21 cellular contexts compared by ENCODE assay signal in the genomic region with DNA sequence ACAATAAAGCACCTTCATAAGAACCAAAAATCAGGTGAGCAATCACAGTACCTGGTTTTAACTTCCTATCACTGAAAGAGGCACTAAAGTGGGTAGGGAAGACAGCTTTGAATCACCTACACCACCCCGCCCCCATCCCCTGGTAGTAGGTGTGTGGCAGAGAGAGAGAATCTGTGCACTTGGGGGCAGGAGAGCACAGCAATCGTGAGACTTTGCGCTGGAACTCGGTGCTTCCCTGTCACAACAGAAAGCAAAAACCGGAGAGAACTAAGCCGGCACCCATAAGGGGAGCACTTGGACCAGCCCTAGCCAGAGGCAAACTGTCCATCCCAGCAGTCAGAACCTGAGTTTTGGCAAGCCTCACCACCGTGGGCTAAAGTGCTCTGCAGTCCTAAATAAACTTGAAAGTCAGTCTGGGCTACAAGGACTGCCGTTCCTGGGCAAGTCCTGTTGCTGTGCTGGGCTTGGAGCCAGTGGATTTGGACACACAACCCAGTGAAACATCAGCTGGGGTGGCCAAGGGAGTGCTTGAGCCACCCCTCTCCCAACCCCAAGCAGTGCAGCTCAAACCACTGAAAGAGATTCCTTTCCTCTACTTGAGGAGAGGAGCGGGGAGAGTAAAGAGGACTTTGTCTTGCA. TPM values are rescaled to one million over a fixed set of nuclear protein-coding genes. Genes with fewer than 3 reads are reported as not detected.
DNase-seq lines count a peak whose midpoint lies in the region; ATAC-seq and TF ChIP-seq lines count a peak whose summit lies in the region.
"Had no signal": no experiment of that assay in that cellular context is flagged by ENCODE, and none has a peak within 500 bp of the region (broad histone marks: within the 10 kb centered on the region; RNA-seq: fewer than 3 reads in every experiment).

No MANE protein-coding gene starts in this region.

- no peak overlapping the region for H3K4me2 ChIP-seq in MM.1S (ENCODE audit: low read depth, low read length)

- no peak for TF ChIP-seq CTCF in left lung (IDR thresholded peaks at IDR 0.05)
- TF ChIP-seq CTCF in upper lobe of right lung (IDR thresholded peaks at IDR 0.05) = no peak
- no peak for TF ChIP-seq CTCF in MM.1S (IDR thresholded peaks at IDR 0.05; ENCODE audit: low read length)

- no peak overlapping the region for H3K27ac ChIP-seq in caudate nucleus (ENCODE audit: low read depth, low read length)
- H3K27ac ChIP-seq in left lung = no peak overlapping the region
- no peak overlapping the region for H3K27ac ChIP-seq in upper lobe of right lung
- H3K27ac ChIP-seq in MM.1S (ENCODE audit: low read length) = no peak overlapping the region
- H3K27ac ChIP-seq: SK-N-MC had no signal

- H2AFZ ChIP-seq in MM.1S (ENCODE audit: low read length) = no peak overlapping the region

- ATAC-seq in Right ventricle myocardium inferior = peak; percentile 28
- ATAC-seq in left lung = peak; percentile 93
- peak; percentile 81 for ATAC-seq in upper lobe of right lung
- ATAC-seq: activated naive CD4-positive, alpha-beta T cell treated with anti-CD3 and anti-CD28 coated beads, Interleukin-2, amount 50 U/mL, for 72 hours; activated T-cell treated with anti-CD3 and anti-CD28 coated beads, Interleukin-2, amount 50 U/mL, for 4 hours; PC-3 had no signal

- H3K36me3 ChIP-seq in left lung (no peaks in the 10 kb centered on the region), upper lobe of right lung (no peaks in the 10 kb centered on the region), MM.1S (replicated peaks; ENCODE audit: insufficient read depth, low read length) (no peaks in the 10 kb centered on the region)

- no peaks in the 10 kb centered on the region for H3F3A ChIP-seq in MM.1S (ENCODE audit: insufficient read depth, low read length)

- H3K79me2 ChIP-seq in MM.1S (ENCODE audit: low read length) = no peaks in the 10 kb centered on the region

- H3K9me2 ChIP-seq in MM.1S (replicated peaks; ENCODE audit: insufficient read depth, low read length) = no peaks in the 10 kb centered on the region

- no peak overlapping the region for H3K4me3 ChIP-seq in left lung
- H3K4me3 ChIP-seq in upper lobe of right lung = no peak overlapping the region
- no peak overlapping the region for H3K4me3 ChIP-seq in MM.1S (ENCODE audit: low read length)
- H3K4me3 ChIP-seq: SK-N-MC had no signal

- intact Hi-C loops in Right ventricle myocardium inferior (cut with DNase I) = no loop called here
- intact Hi-C loops in cardiac septum (cut with DNase I) = no loop called here
- intact Hi-C loops in left lung (cut with DNase I) = no loop called here
- intact Hi-C loops in upper lobe of right lung (cut with DNase I) = no loop called here

- H4K20me1 ChIP-seq in MM.1S (ENCODE audit: insufficient read depth, low read length) = no peaks in the 10 kb centered on the region

- H3K4me1 ChIP-seq in left lung = no peaks in the 10 kb centered on the region
- H3K4me1 ChIP-seq in upper lobe of right lung = no peaks in the 10 kb centered on the region
- H3K4me1 ChIP-seq in MM.1S (ENCODE audit: low read length) = no peaks in the 10 kb centered on the region

- DNase-seq in Right ventricle myocardium inferior (ENCODE audit: missing footprints) (no peak), cardiac septum (ENCODE audit: low spot score) (no peak), caudate nucleus (lab: John Stamatoyannopoulos, UW) (peak in 38 of 61 donors; percentile 0 to 71 (median 13)), left lung (peak in 1 of 2 donors; percentile 36), upper lobe of right lung (peak; percentile 59), DMS153 (lab: John Stamatoyannopoulos, UW) (no peak), NOMO-1 treated with DMSO at 0.1 percent for 48 hours (lab: John Stamatoyannopoulos, UW; ENCODE audit: unreplicated experiment) (no peak), MM.1S (no peak)
- DNase-seq: activated CD4-positive, alpha-beta T cell treated with anti-CD3 and anti-CD28 coated beads for 48 hours; activated T-cell treated with anti-CD3 and anti-CD28 coated beads, Interleukin-2, amount 50 U/mL, for 4 hours; CD8-positive, alpha-beta memory T cell; EL; IMR-90; left cardiac atrium; NCI-H2081; NCI-H526; occipital lobe; PC-3; stimulated activated CD4-positive, alpha-beta T cell treated with anti-CD3 and anti-CD28 coated beads, Interleukin-4, amount 100 ng/mL, for 1 hour had no signal

- H3K9ac ChIP-seq in MM.1S (ENCODE audit: low read length) = no peak overlapping the region

- H3K27me3 ChIP-seq in left lung (no peaks in the 10 kb centered on the region), upper lobe of right lung (no peaks in the 10 kb centered on the region), MM.1S (replicated peaks; ENCODE audit: insufficient read depth, low read length) (no peaks in the 10 kb centered on the region)

- H3K9me3 ChIP-seq in left lung = no peaks in the 10 kb centered on the region
- H3K9me3 ChIP-seq in upper lobe of right lung = no peaks in the 10 kb centered on the region
- no peaks in the 10 kb centered on the region for H3K9me3 ChIP-seq in MM.1S (replicated peaks; ENCODE audit: insufficient read depth, low read length)

RNA-seq across cellular contexts. Expression of a gene that starts 32.1 kb away (rescaled TPM):
- total RNA-seq in Right ventricle myocardium inferior (212 TPM), cardiac septum (109 TPM), left lung (10 to 100 TPM; 58.5 to 80.4 TPM), upper lobe of right lung (57.4 TPM)

RNA-seq across cellular contexts. Expression of a gene that starts 32.6 kb away (rescaled TPM):
- total RNA-seq in Right ventricle myocardium inferior = 28.5 TPM
- 27.1 TPM for total RNA-seq in cardiac septum
- total RNA-seq in left lung = 10 to 100 TPM; 31.6 to 32.2 TPM
- total RNA-seq in upper lobe of right lung = 31.9 TPM

RNA-seq across cellular contexts. Expression of a gene that starts 34.2 kb away (rescaled TPM):
- total RNA-seq in Right ventricle myocardium inferior = 14.1 TPM
- total RNA-seq in cardiac septum = 17.1 TPM
- total RNA-seq in left lung = 10 to 100 TPM in 1 of 2 donors, 1 to 10 TPM in 1; 4.1 to 16.2 TPM
- 15.4 TPM for total RNA-seq in upper lobe of right lung
- total RNA-seq: activated naive CD4-positive, alpha-beta T cell treated with anti-CD3 and anti-CD28 coated beads, Interleukin-2, amount 50 U/mL, for 72 hours; CD8-positive, alpha-beta memory T cell; PC-3 had no signal

Comparison
In these comparisons a context has a peak if more than half of its experiments do, and no peak if none do; other contexts are left out.
1. ATAC-seq: peak in every context shown above with its lines; median percentile 93 in left lung; 81 in upper lobe of right lung; 28 in Right ventricle myocardium inferior.
2. DNase-seq: peak in caudate nucleus (38 of 61) and upper lobe of right lung (single experiment); none in Right ventricle myocardium inferior (single experiment), cardiac septum (single experiment), DMS153 (single experiment), NOMO-1 treated with DMSO at 0.1 percent for 48 hours (single experiment) and MM.1S (single experiment).